ENCODE assay signal across 10 cellular contexts in genomic region chr13:30907167-30907761, GRCh38. TPM values are rescaled to one million over a fixed set of nuclear protein-coding genes. Genes with fewer than 3 reads are reported as not detected.
DNase-seq lines count a peak whose midpoint lies in the region; ATAC-seq, FAIRE-seq and TF ChIP-seq lines count a peak whose summit lies in the region.
"Had no signal": no experiment of that assay in that cellular context is flagged by ENCODE, and none has a peak within 500 bp of the region (broad histone marks: within the 10 kb centered on the region; RNA-seq: fewer than 3 reads in every experiment).

No MANE protein-coding gene starts in this region.

- H3K4me3 ChIP-seq in Panc1 (ENCODE audit: low read depth in 2 of 2, low read length in 2 of 2) (no peak overlapping the region), H1 (ENCODE audit: extremely low read depth in 1 of 4, insufficient read depth in 2 of 4, low read depth in 3 of 4, low read length in 4 of 4) (no peak overlapping the region), lower lobe of right lung (peak overlapping the region; percentile 49), transverse colon (peak overlapping the region in 3 of 4 donors; percentile 7 to 40 (median 32))

- H3K27ac ChIP-seq in Panc1 (ENCODE audit: low read length), result no peak overlapping the region
- no peak overlapping the region for H3K27ac ChIP-seq in H1 (ENCODE audit: low read depth, low read length)
- H3K27ac ChIP-seq in lower lobe of right lung, result peak overlapping the region; percentile 53
- H3K27ac ChIP-seq in transverse colon, result peak overlapping the region; percentile 38 to 61 (median 42)

- no TSS peak for BruUV-seq in Panc1 (replicated peaks; lab: Mats Ljungman, UMichigan)

- H3K9ac ChIP-seq in H1 (replicated peaks in 1 of 4; ENCODE audit: extremely low read depth in 1 of 4, low read depth in 3 of 4, low read length in 3 of 4), result no peak overlapping the region

- no peak overlapping the region for H2AK5ac ChIP-seq in H1 (ENCODE audit: low read depth, low read length)

- H3K4me1 ChIP-seq in Panc1 (ENCODE audit: control insufficient read depth, insufficient read depth, low read length), result peaks cover 8% of the 10 kb centered on the region
- no peaks in the 10 kb centered on the region for H3K4me1 ChIP-seq in H1 (replicated peaks in 1 of 4; ENCODE audit: control insufficient read depth in 3 of 4, insufficient read depth in 4 of 4, low read length in 3 of 4)
- H3K4me1 ChIP-seq in lower lobe of right lung, result peaks cover 18% of the 10 kb centered on the region
- peaks cover 0 to 23% (median 4%) of the 10 kb centered on the region in 4 donors for H3K4me1 ChIP-seq in transverse colon

- no peaks in the 10 kb centered on the region for H3K36me3 ChIP-seq in Panc1 (ENCODE audit: control insufficient read depth, insufficient read depth, low read length)
- H3K36me3 ChIP-seq in H1 (ENCODE audit: control insufficient read depth in 2 of 4, insufficient read depth in 4 of 4, low read length in 3 of 4), result no peaks in the 10 kb centered on the region
- H3K36me3 ChIP-seq in lower lobe of right lung, result no peaks in the 10 kb centered on the region
- no peaks in the 10 kb centered on the region for H3K36me3 ChIP-seq in transverse colon

- no peak overlapping the region for H2BK20ac ChIP-seq in H1 (ENCODE audit: low read length)

- H3K23ac ChIP-seq in H1 (ENCODE audit: insufficient read length), result no peak overlapping the region

- in situ Hi-C loops in Panc1 (cut with HindIII; ENCODE audit: low pct_unique_long_range_greater_than_20kb, low sequenced_read_pairs) (no loop called here), transverse colon (cut with MboI; ENCODE audit: low pct_ligation_motif_present in 1 of 4, low pct_unique_long_range_greater_than_20kb in 1 of 4, low sequenced_read_pairs in 3 of 4) (no loop called here)

- no peak overlapping the region for H2BK15ac ChIP-seq in H1 (ENCODE audit: low read length)

- TF ChIP-seq EP300 in H1 (IDR thresholded peaks at IDR 0.05; ENCODE audit: borderline replicate concordance in 1 of 2, low read depth in 2 of 2, low read length in 2 of 2), result no peak
- TF ChIP-seq EP300 in transverse colon (IDR thresholded peaks at IDR 0.05; ENCODE audit: low read depth), result no peak

- no peaks in the 10 kb centered on the region for H3K79me2 ChIP-seq in H1 (ENCODE audit: control insufficient read depth in 1 of 2, insufficient read depth in 2 of 2, low read length in 2 of 2)

- no peak overlapping the region for H2AFZ ChIP-seq in H1 (ENCODE audit: low read length)

- no peak overlapping the region for H2BK120ac ChIP-seq in H1 (replicated peaks; ENCODE audit: low read depth, low read length)

- H3K9me3 Mint-ChIP-seq in activated CD4-positive, alpha-beta memory T cell treated with anti-CD3 and anti-CD28 coated beads, Interleukin-2, amount 10 ng/mL, durations not matched to agents 7 days and 5 days, result no peaks in the 10 kb centered on the region
- H3K9me3 Mint-ChIP-seq: activated naive CD8-positive, alpha-beta T cell treated with anti-CD3 and anti-CD28 coated beads, Interleukin-2, amount 10 ng/mL, durations not matched to agents 7 days and 5 days had no signal

- 84% methylated on average over 8 of the region's 8 CpGs; no CpG with 5 or more reads in 1 of the 2 experiments for WGBS in H1 (ENCODE audit: extremely low coverage in 1 of 2, insufficient coverage in 1 of 2, insufficient read length in 1 of 2, insufficient replicate concordance in 2 of 2, low coverage in 1 of 2, low lambda C conversion rate in 2 of 2, missing lambda C conversion rate in 1 of 2), 2 experiments
- 60% methylated on average over 8 of the region's 8 CpGs; no CpG with 5 or more reads in 1 of the 2 donors for WGBS in transverse colon (ENCODE audit: low coverage in 1 of 2), 2 donors

- DNase-seq in Panc1 (ENCODE audit: low read depth, low spot score), result no peak
- DNase-seq in H1 (ENCODE audit: low read depth in 1 of 2, low spot score in 2 of 2), result no peak
- peak; percentile 51 for DNase-seq in lower lobe of right lung
- DNase-seq in transverse colon, result no peak
- DNase-seq in activated CD4-positive, alpha-beta memory T cell treated with anti-CD3 and anti-CD28 coated beads, Interleukin-2, amount 10 ng/mL, durations not matched to agents 7 days and 5 days, result no peak
- no peak for DNase-seq in omental fat pad (ENCODE audit: low spot score)
- DNase-seq: NCI-H2029 treated with DMSO at 0.1 percent for 48 hours had no signal

- H4K20me1 ChIP-seq in H1 (replicated peaks in 1 of 2; ENCODE audit: control insufficient read depth in 1 of 2, insufficient read depth in 2 of 2, low read length in 2 of 2), result no peaks in the 10 kb centered on the region

- intact Hi-C loops in Panc1 (cut with micrococcal nuclease; ENCODE audit: unreplicated experiment), result no loop called here
- intact Hi-C loops in lower lobe of right lung (cut with DNase I), result no loop called here
- intact Hi-C loops in transverse colon (cut with DNase I; ENCODE audit: low total_unique reads), result no loop called here

- H3K9me3 ChIP-seq in Panc1 (ENCODE audit: control insufficient read depth, insufficient read depth, low read depth, low read length), result no peaks in the 10 kb centered on the region
- H3K9me3 ChIP-seq in H1 (ENCODE audit: insufficient read depth in 2 of 2, low read depth in 1 of 2, low read length in 1 of 2), result no peaks in the 10 kb centered on the region
- no peaks in the 10 kb centered on the region for H3K9me3 ChIP-seq in lower lobe of right lung
- no peaks in the 10 kb centered on the region for H3K9me3 ChIP-seq in transverse colon

- H2BK12ac ChIP-seq in H1 (ENCODE audit: low read depth, low read length), result no peak overlapping the region

- POLR2A ChIA-PET in Panc1 (lab: Charles Lee) (interaction anchor here (0.5 kb wide), 1 partner anchor 55 kb away, joined by 6 read pairs; no protein-coding TSS in a partner anchor), H1 (lab: Charles Lee; ENCODE audit: partially characterized antibody) (interaction anchor here (1.0 to 1.1 kb wide), 2 partner anchors 23 to 43 kb away, joined by 3 to 4 read pairs; no protein-coding TSS in a partner anchor)
- POLR2A ChIA-PET in activated CD4-positive, alpha-beta memory T cell treated with anti-CD3 and anti-CD28 coated beads, Interleukin-2, amount 10 ng/mL, durations not matched to agents 7 days and 5 days (lab: Charles Lee), result no interaction called here

- TF ChIP-seq POLR2A in H1 (IDR thresholded peaks at IDR 0.05; ENCODE audit: control extremely low read depth in 1 of 2, low read depth in 2 of 2, low read length in 2 of 2) (no peak), transverse colon (IDR thresholded peaks at IDR 0.05) (no peak)

- peaks cover 12% of the 10 kb centered on the region for H3K23me2 ChIP-seq in H1 (ENCODE audit: low read depth, low read length)

- TF ChIP-seq RAD21 in H1 (IDR thresholded peaks at IDR 0.05 in 1 of 2, conservative IDR thresholded peaks at IDR 0.05 in 1 of 2; ENCODE audit: low read depth in 2 of 2, low read length in 2 of 2), result no peak

- no peaks in the 10 kb centered on the region for H3K36me3 Mint-ChIP-seq in activated CD4-positive, alpha-beta memory T cell treated with anti-CD3 and anti-CD28 coated beads, Interleukin-2, amount 10 ng/mL, durations not matched to agents 7 days and 5 days (ENCODE audit: low read depth)

- H2BK5ac ChIP-seq in H1 (ENCODE audit: low read depth, low read length), result no peak overlapping the region

- H3K4me3 Mint-ChIP-seq in activated CD4-positive, alpha-beta memory T cell treated with anti-CD3 and anti-CD28 coated beads, Interleukin-2, amount 10 ng/mL, durations not matched to agents 7 days and 5 days, result no peak overlapping the region
- H3K4me3 Mint-ChIP-seq: activated naive CD8-positive, alpha-beta T cell treated with anti-CD3 and anti-CD28 coated beads, Interleukin-2, amount 10 ng/mL, durations not matched to agents 7 days and 5 days had no signal

- H3K4ac ChIP-seq in H1 (replicated peaks; ENCODE audit: insufficient read length, low read depth, low read length), result no peak overlapping the region

- H3K27me3 Mint-ChIP-seq in activated CD4-positive, alpha-beta memory T cell treated with anti-CD3 and anti-CD28 coated beads, Interleukin-2, amount 10 ng/mL, durations not matched to agents 7 days and 5 days, result peaks cover 68% of the 10 kb centered on the region

- ATAC-seq in Panc1 (peak; percentile 66), lower lobe of right lung (peak; percentile 63 to 74), omental fat pad (ENCODE audit: low FRiP score) (no peak), GM21529 (IDR thresholded peaks at IDR 0.05; ENCODE audit: unreplicated experiment) (no peak)

- no peak overlapping the region for H3K56ac ChIP-seq in H1 (replicated peaks; ENCODE audit: insufficient read length, low read depth, low read length)

- H3K27me3 ChIP-seq in Panc1 (ENCODE audit: control insufficient read depth, insufficient read depth, low read length), result peaks cover 13% of the 10 kb centered on the region
- peaks cover 0 to 14% (median 1%) of the 10 kb centered on the region in 4 experiments; a peak in 3 of 7 replicates for H3K27me3 ChIP-seq in H1 (replicated peaks in 1 of 4; ENCODE audit: control insufficient read depth in 3 of 4, extremely low read depth in 1 of 4, insufficient read depth in 3 of 4, low read length in 3 of 4)
- peaks cover 31% of the 10 kb centered on the region for H3K27me3 ChIP-seq in lower lobe of right lung (ENCODE audit: low read depth)
- peaks cover 51% of the 10 kb centered on the region for H3K27me3 ChIP-seq in transverse colon

- H3K79me1 ChIP-seq in H1 (ENCODE audit: low read depth, low read length), result no peaks in the 10 kb centered on the region

- peaks cover 10% of the 10 kb centered on the region for H3K4me1 Mint-ChIP-seq in activated CD4-positive, alpha-beta memory T cell treated with anti-CD3 and anti-CD28 coated beads, Interleukin-2, amount 10 ng/mL, durations not matched to agents 7 days and 5 days

- TF ChIP-seq CTCF in Panc1 (IDR thresholded peaks at IDR 0.05) (no peak), H1 (IDR thresholded peaks at IDR 0.05; ENCODE audit: control extremely low read depth in 1 of 3, insufficient read depth in 1 of 3, low read depth in 1 of 3, low read length in 3 of 3) (no peak), lower lobe of right lung (IDR thresholded peaks at IDR 0.05) (no peak), transverse colon (IDR thresholded peaks at IDR 0.05) (no peak), omental fat pad (IDR thresholded peaks at IDR 0.05) (no peak)

- H4K5ac ChIP-seq in H1 (ENCODE audit: insufficient read length, low read depth, low read length), result no peak overlapping the region

- no peak for FAIRE-seq in H1 (lab: Jason Lieb, UNC)

- H3K14ac ChIP-seq in H1 (ENCODE audit: insufficient read length), result no peak overlapping the region

- H4K91ac ChIP-seq in H1 (replicated peaks; ENCODE audit: insufficient read length, low read length), result peak overlapping the region; percentile 46

- no peak overlapping the region for H3K18ac ChIP-seq in H1 (ENCODE audit: extremely low read depth, low read length)

- H3K27ac Mint-ChIP-seq in activated CD4-positive, alpha-beta memory T cell treated with anti-CD3 and anti-CD28 coated beads, Interleukin-2, amount 10 ng/mL, durations not matched to agents 7 days and 5 days, result no peak overlapping the region
- H3K27ac Mint-ChIP-seq: activated naive CD8-positive, alpha-beta T cell treated with anti-CD3 and anti-CD28 coated beads, Interleukin-2, amount 10 ng/mL, durations not matched to agents 7 days and 5 days had no signal

- H3K4me2 ChIP-seq in H1 (ENCODE audit: insufficient read depth in 1 of 2, low read depth in 2 of 2, low read length in 2 of 2), result peak overlapping the region in 1 of 2 experiments; percentile 83; a peak in 1 of 4 replicates

- no peak overlapping the region for H4K8ac ChIP-seq in H1 (ENCODE audit: extremely low read depth, insufficient read depth, low read length)

- CTCF ChIA-PET in Panc1 (lab: Charles Lee) (no interaction called here), H1 (lab: Charles Lee; ENCODE audit: partially characterized antibody) (interaction anchor here (0.6 to 2.8 kb wide), 12 partner anchors 13 to 199 kb away, joined by 3 to 17 read pairs (median 4); no protein-coding TSS in a partner anchor)
- CTCF ChIA-PET in activated CD4-positive, alpha-beta memory T cell treated with anti-CD3 and anti-CD28 coated beads, Interleukin-2, amount 10 ng/mL, durations not matched to agents 7 days and 5 days (lab: Charles Lee), result no interaction called here

RNA-seq across cellular contexts. Expression of gene MEDAG, which starts 1.2 kb away (rescaled TPM):
- total RNA-seq in Panc1 (2021; ENCODE audit: unreplicated experiment) (0.67 TPM), lower lobe of right lung (7.2 TPM), transverse colon (10 to 100 TPM in 2 of 4 donors, 1 to 10 TPM in 2; 5.4 to 30.8 (median 10.0) TPM), omental fat pad (100 to 1,000 TPM; 113 to 601 (median 377) TPM)
- polyA plus RNA-seq in Panc1 (2012; ENCODE audit: insufficient read length), result 0.28 TPM
- total RNA-seq in H1 (2021; fragmentation: NEBNext Ultra II Directional; extraction: Animal tissue kit (Norgen Biotek cat#: 25700)), result 1.6 and 2.1 TPM in 2 replicates
- 2.4 and 3.1 TPM in 2 replicates for polyA plus RNA-seq in H1 (2011; rRNA removed)
- polyA plus RNA-seq in H1 (2011; cell fraction: cytosol; rRNA removed), result 3.1 TPM
- 1.7 TPM for polyA plus RNA-seq in H1 (2011; cell fraction: nucleus; rRNA removed)
- polyA plus RNA-seq in H1 (2012, experiment 1 of 2), result 2.0 to 3.1 TPM (median 2.5 TPM) in 4 replicates
- polyA plus RNA-seq in H1 (2012, experiment 2 of 2), result 0.75 TPM
- 1.2 TPM for polyA plus RNA-seq in H1 (2013, experiment 1 of 2)
- 1.6 TPM for polyA plus RNA-seq in H1 (2013, experiment 2 of 2)
- 1.8 TPM in 2 replicates for polyA minus RNA-seq in H1 (2011; rRNA and poly(A)+ RNA removed)
- polyA minus RNA-seq in H1 (2011; cell fraction: cytosol; rRNA and poly(A)+ RNA removed), result 1.2 TPM
- polyA minus RNA-seq in H1 (2011; cell fraction: nucleus; rRNA and poly(A)+ RNA removed), result 1.4 TPM
- total RNA-seq in activated CD4-positive, alpha-beta memory T cell treated with anti-CD3 and anti-CD28 coated beads, Interleukin-2, amount 10 ng/mL, durations not matched to agents 7 days and 5 days, result under 1 TPM in 1 of 2 experiments, not detected in 1; 0.08 TPM
- total RNA-seq: activated naive CD8-positive, alpha-beta T cell treated with anti-CD3 and anti-CD28 coated beads, Interleukin-2, amount 10 ng/mL, durations not matched to agents 7 days and 5 days had no signal

RNA-seq across cellular contexts. Expression of gene TEX26, which starts 25.2 kb away (rescaled TPM):
- total RNA-seq in Panc1 (2021; ENCODE audit: unreplicated experiment) (not detected), lower lobe of right lung (0.27 TPM), transverse colon (not detected), omental fat pad (1 to 10 TPM in 1 of 4 donors, under 1 TPM in 2, not detected in 1; 0.36 to 1.5 (median 0.88) TPM)
- not detected for polyA plus RNA-seq in Panc1 (2012; ENCODE audit: insufficient read length)
- not detected in 2 replicates for total RNA-seq in H1 (2021; fragmentation: NEBNext Ultra II Directional; extraction: Animal tissue kit (Norgen Biotek cat#: 25700))
- polyA plus RNA-seq in H1 (2011; rRNA removed), result not detected in 2 replicates
- not detected for polyA plus RNA-seq in H1 (2011; cell fraction: cytosol; rRNA removed)
- polyA plus RNA-seq in H1 (2011; cell fraction: nucleus; rRNA removed), result not detected
- not detected in 4 replicates for polyA plus RNA-seq in H1 (2012, experiment 1 of 2)
- not detected for polyA plus RNA-seq in H1 (2012, experiment 2 of 2)
- not detected for polyA plus RNA-seq in H1 (2013, experiment 1 of 2)
- not detected for polyA plus RNA-seq in H1 (2013, experiment 2 of 2)
- not detected in 2 replicates for polyA minus RNA-seq in H1 (2011; rRNA and poly(A)+ RNA removed)
- not detected for polyA minus RNA-seq in H1 (2011; cell fraction: cytosol; rRNA and poly(A)+ RNA removed)
- not detected for polyA minus RNA-seq in H1 (2011; cell fraction: nucleus; rRNA and poly(A)+ RNA removed)
- not detected for total RNA-seq in activated CD4-positive, alpha-beta memory T cell treated with anti-CD3 and anti-CD28 coated beads, Interleukin-2, amount 10 ng/mL, durations not matched to agents 7 days and 5 days
- total RNA-seq: activated naive CD8-positive, alpha-beta T cell treated with anti-CD3 and anti-CD28 coated beads, Interleukin-2, amount 10 ng/mL, durations not matched to agents 7 days and 5 days; ureter had no signal

Comparison
In these comparisons a context has a peak if more than half of its experiments do, and no peak if none do; other contexts are left out.
1. ATAC-seq: peak in Panc1 (single experiment) and lower lobe of right lung (2 of 2); none in omental fat pad (single experiment) and GM21529 (single experiment).
2. H3K27ac ChIP-seq: peak in lower lobe of right lung (single experiment) and transverse colon (4 of 4); none in Panc1 (single experiment) and H1 (single experiment).
3. H3K4me3 ChIP-seq: peak in lower lobe of right lung (single experiment) and transverse colon (3 of 4); none in Panc1 (0 of 2) and H1 (0 of 4).